Comparison of ENCODE assay signal across 8 cellular contexts in the genomic region with DNA sequence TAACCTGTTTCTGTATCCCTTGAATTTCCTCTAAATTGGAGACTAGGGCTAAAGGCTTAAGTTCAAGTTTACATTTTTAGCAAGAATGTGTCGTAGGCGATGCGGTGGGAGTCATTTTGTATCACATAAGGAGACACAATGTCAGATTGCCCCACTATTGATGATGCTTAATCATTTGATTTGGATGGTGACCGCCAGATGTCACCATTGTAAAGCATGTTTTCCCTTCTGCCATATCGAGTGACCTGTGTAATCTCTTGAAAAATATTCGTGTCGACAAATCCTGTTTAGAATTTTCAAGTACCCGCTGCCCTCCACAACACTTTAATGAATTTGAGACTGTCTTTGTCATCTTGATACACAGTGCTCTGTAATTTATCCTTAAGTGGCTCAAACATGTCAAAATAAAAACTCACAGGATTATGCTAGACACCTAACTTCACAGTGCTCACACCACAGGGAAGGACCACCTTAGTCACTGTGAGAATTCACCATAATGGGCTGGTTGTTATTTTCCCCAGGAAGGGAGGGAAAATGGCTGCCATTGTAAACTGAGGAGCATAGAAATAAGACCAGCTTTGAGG. TPM values are rescaled to one million over a fixed set of nuclear protein-coding genes. Genes with fewer than 3 reads are reported as not detected.
DNase-seq lines count a peak whose midpoint lies in the region; ATAC-seq and TF ChIP-seq lines count a peak whose summit lies in the region.

No MANE protein-coding gene starts in this region.

- intact Hi-C loops in mammary epithelial cell (cut with micrococcal nuclease) = loop anchor here (1.0 to 10.0 kb wide), 4 partner anchors 46 to 734 kb away; a partner anchor contains a TSS
- intact Hi-C loops in naive thymus-derived CD4-positive, alpha-beta T cell (cut with micrococcal nuclease) = no loop called here

- WGBS in mammary epithelial cell (ENCODE audit: low coverage, missing lambda C conversion rate) = 39% methylated on average over 8 of the region's 8 CpGs

- TF ChIP-seq CTCF in C4-2B (conservative IDR thresholded peaks at IDR 0.05) (peak; percentile 81), GM23338 (conservative IDR thresholded peaks at IDR 0.05; ENCODE audit: low read depth in 2 of 2) (peak; percentile 71 to 83), mammary epithelial cell (conservative IDR thresholded peaks at IDR 0.05 in 1 of 2, IDR thresholded peaks at IDR 0.05 in 1 of 2; ENCODE audit: extremely low read depth in 1 of 2, insufficient read depth in 1 of 2, low read depth in 1 of 2, low read length in 2 of 2) (peak; percentile 42 to 59)

- no TSS peak for BruUV-seq in mammary epithelial cell (replicated peaks; lab: Mats Ljungman, UMichigan)

- no peaks in the 10 kb centered on the region for H3K9me3 Mint-ChIP-seq in GM23338
- H3K9me3 Mint-ChIP-seq in naive thymus-derived CD4-positive, alpha-beta T cell = no peaks in the 10 kb centered on the region

- H3K27me3 Mint-ChIP-seq in GM23338 (ENCODE audit: insufficient read depth, low read depth, poor library complexity) = peaks cover 6% of the 10 kb centered on the region
- H3K27me3 Mint-ChIP-seq in naive thymus-derived CD4-positive, alpha-beta T cell = peaks cover 26 to 46% (median 43%) of the 10 kb centered on the region in 5 donors

- no peaks in the 10 kb centered on the region for H3K36me3 Mint-ChIP-seq in GM23338 (ENCODE audit: low read depth)
- no peaks in the 10 kb centered on the region for H3K36me3 Mint-ChIP-seq in naive thymus-derived CD4-positive, alpha-beta T cell

- ATAC-seq in GM23338 (peak; percentile 84), HG03442 (IDR thresholded peaks at IDR 0.05; ENCODE audit: unreplicated experiment) (no peak)
- ATAC-seq in naive thymus-derived CD4-positive, alpha-beta T cell = no peak

- H3K4me1 ChIP-seq in GM23338 (ENCODE audit: insufficient read depth) (no peaks in the 10 kb centered on the region), mammary epithelial cell (ENCODE audit: insufficient read depth, low read length) (no peaks in the 10 kb centered on the region), neuron (ENCODE audit: insufficient read depth, low read length) (peaks cover 3% of the 10 kb centered on the region)
- no peaks in the 10 kb centered on the region for H3K4me1 ChIP-seq in naive thymus-derived CD4-positive, alpha-beta T cell (ENCODE audit: control insufficient read depth in 2 of 2, insufficient read depth in 2 of 2, low read length in 2 of 2)

- in situ Hi-C loops in mammary epithelial cell (cut with MboI; ENCODE audit: low sequenced_read_pairs in 2 of 2) = no loop called here

- H3K4me3 Mint-ChIP-seq in GM23338 = no peak overlapping the region
- H3K4me3 Mint-ChIP-seq in naive thymus-derived CD4-positive, alpha-beta T cell = no peak overlapping the region

- peak overlapping the region; percentile 14; the same call in 1 of the 2 replicates for H3K27ac Mint-ChIP-seq in GM23338
- no peak overlapping the region for H3K27ac Mint-ChIP-seq in naive thymus-derived CD4-positive, alpha-beta T cell

- H3K4me2 ChIP-seq in GM23338 (no peak overlapping the region), mammary epithelial cell (ENCODE audit: insufficient read depth, low read depth, low read length) (no peak overlapping the region)

- dilution Hi-C loops in mammary epithelial cell (cut with HindIII; ENCODE audit: low sequenced_read_pairs) = no loop called here

- no peak overlapping the region for H3K9ac ChIP-seq in mammary epithelial cell (ENCODE audit: insufficient read depth, low read length)

- no peak overlapping the region for H3K27ac ChIP-seq in C4-2B
- no peak overlapping the region for H3K27ac ChIP-seq in GM23338 (ENCODE audit: low read depth)
- no peak overlapping the region for H3K27ac ChIP-seq in mammary epithelial cell (ENCODE audit: insufficient read depth, low read depth, low read length)
- H3K27ac ChIP-seq in naive thymus-derived CD4-positive, alpha-beta T cell (ENCODE audit: low read depth, low read length) = no peak overlapping the region

- H3K9me3 ChIP-seq in mammary epithelial cell (replicated peaks; ENCODE audit: insufficient read depth, low read length) = no peaks in the 10 kb centered on the region
- H3K9me3 ChIP-seq in neuron (ENCODE audit: low read length) = peaks cover 2% of the 10 kb centered on the region
- H3K9me3 ChIP-seq in naive thymus-derived CD4-positive, alpha-beta T cell (ENCODE audit: control insufficient read depth in 2 of 3, low read length in 3 of 3) = no peaks in the 10 kb centered on the region

- H3K27me3 ChIP-seq in GM23338 (ENCODE audit: insufficient read depth) = peaks cover 26% of the 10 kb centered on the region; the same call in 1 of the 2 replicates
- no peaks in the 10 kb centered on the region for H3K27me3 ChIP-seq in mammary epithelial cell (ENCODE audit: insufficient read depth, low read length)
- H3K27me3 ChIP-seq in neuron (ENCODE audit: insufficient read depth, low read length) = no peaks in the 10 kb centered on the region
- H3K27me3 ChIP-seq in naive thymus-derived CD4-positive, alpha-beta T cell (ENCODE audit: control insufficient read depth in 2 of 2, insufficient read depth in 2 of 2, low read length in 2 of 2) = no peaks in the 10 kb centered on the region

- H4K20me1 ChIP-seq in GM23338 (replicated peaks; ENCODE audit: insufficient read depth) = no peaks in the 10 kb centered on the region
- H4K20me1 ChIP-seq in mammary epithelial cell (ENCODE audit: insufficient read depth, low read length) = no peaks in the 10 kb centered on the region

- no peaks in the 10 kb centered on the region for H3F3A ChIP-seq in GM23338 (replicated peaks; ENCODE audit: low read depth)

- POLR2A ChIA-PET in naive thymus-derived CD4-positive, alpha-beta T cell (lab: Charles Lee) = no interaction called here

- H3K79me2 ChIP-seq in GM23338 (replicated peaks; ENCODE audit: insufficient read depth) (no peaks in the 10 kb centered on the region), mammary epithelial cell (ENCODE audit: insufficient read depth, low read length) (no peaks in the 10 kb centered on the region)

- CTCF ChIA-PET in mammary epithelial cell (lab: Charles Lee; ENCODE audit: low non-redundant PET) = no interaction called here
- CTCF ChIA-PET in naive thymus-derived CD4-positive, alpha-beta T cell (lab: Charles Lee) = interaction anchor here (0.6 kb wide), 1 partner anchor 318 kb away, joined by 3 read pairs; no protein-coding TSS in a partner anchor

- peak overlapping the region; percentile 33; the same call in 1 of the 2 replicates for H2AFZ ChIP-seq in GM23338
- H2AFZ ChIP-seq in mammary epithelial cell (ENCODE audit: low read depth, low read length) = no peak overlapping the region
- peak overlapping the region; percentile 52 for H2AFZ ChIP-seq in neuron (ENCODE audit: low read depth, low read length)

- peaks cover 2% of the 10 kb centered on the region; the same call in 1 of the 3 replicates for H3K4me1 Mint-ChIP-seq in GM23338
- H3K4me1 Mint-ChIP-seq in naive thymus-derived CD4-positive, alpha-beta T cell = peaks cover 0 to 6% (median 0%) of the 10 kb centered on the region in 7 donors

- no peak overlapping the region for H3K4me3 ChIP-seq in GM23338
- no peak overlapping the region for H3K4me3 ChIP-seq in mammary epithelial cell (replicated peaks in 1 of 3; ENCODE audit: insufficient read depth in 1 of 3, low read depth in 2 of 3, low read length in 3 of 3)
- H3K4me3 ChIP-seq in neuron (ENCODE audit: low read length) = no peak overlapping the region
- H3K4me3 ChIP-seq in naive thymus-derived CD4-positive, alpha-beta T cell (ENCODE audit: low read length) = no peak overlapping the region

- H3K9me2 ChIP-seq in GM23338 (ENCODE audit: insufficient read depth) = no peaks in the 10 kb centered on the region

- DNase-seq in GM23338 (ENCODE audit: low spot score) = peak; percentile 69
- DNase-seq in NCI-H526 treated with DMSO at 0.1 percent for 48 hours (lab: John Stamatoyannopoulos, UW) = peak; percentile 1
- peak; percentile 20 for DNase-seq in mammary epithelial cell
- DNase-seq in activated CD4-positive, CD25-positive, alpha-beta regulatory T cell (lab: John Stamatoyannopoulos, UW) = no peak
- DNase-seq in naive thymus-derived CD4-positive, alpha-beta T cell = no peak

- H3K36me3 ChIP-seq in GM23338 (ENCODE audit: insufficient read depth) (no peaks in the 10 kb centered on the region), mammary epithelial cell (ENCODE audit: insufficient read depth, low read length) (no peaks in the 10 kb centered on the region), neuron (ENCODE audit: insufficient read depth, low read length) (no peaks in the 10 kb centered on the region)
- H3K36me3 ChIP-seq in naive thymus-derived CD4-positive, alpha-beta T cell (ENCODE audit: control insufficient read depth in 2 of 3, insufficient read depth in 3 of 3, low read length in 3 of 3) = no peaks in the 10 kb centered on the region

TF ChIP-seq in GM23338, 12 proteins besides CTCF, POLR2A, EP300 and RAD21 (continues in another document):
- no peak for TF ChIP-seq EZH2 (IDR thresholded peaks at IDR 0.05; ENCODE audit: low read depth, unreplicated experiment)
- no peak for TF ChIP-seq JUNB (IDR thresholded peaks at IDR 0.05; ENCODE audit: unreplicated experiment)
- no peak for TF ChIP-seq CREB1 (CRISPR knock-in tag; IDR thresholded peaks at IDR 0.05; ENCODE audit: low read depth)
- no peak for TF ChIP-seq STAT1 (IDR thresholded peaks at IDR 0.05; ENCODE audit: unreplicated experiment)
- no peak for TF ChIP-seq NANOG (IDR thresholded peaks at IDR 0.05; ENCODE audit: borderline replicate concordance)

RNA-seq across cellular contexts. Expression of a gene that starts 34.5 kb away (rescaled TPM):
- total RNA-seq in GM23338 (2014; rRNA removed; shearing (Covaris generic)) = not detected in 2 replicates
- polyA plus RNA-seq in GM23338 (2016; fragmentation: Nextera tagmentation; extraction: Ambion mirVana) (0.11 TPM in 1 of 2 replicates, not detected in the other), mammary epithelial cell (not detected)
- not detected for total RNA-seq in mammary epithelial cell
- polyA minus RNA-seq in mammary epithelial cell = not detected
- total RNA-seq in naive thymus-derived CD4-positive, alpha-beta T cell = 1 to 10 TPM in 1 of 5 experiments, under 1 TPM in 1, not detected in 3; 0.27 to 4.1 TPM
- polyA plus RNA-seq in naive thymus-derived CD4-positive, alpha-beta T cell = under 1 TPM in 1 of 2 donors, not detected in 1; 0.12 TPM

Comparison
In these comparisons a context has a peak if more than half of its experiments do, and no peak if none do; other contexts are left out.
1. DNase-seq: peak in GM23338 (single experiment), NCI-H526 treated with DMSO at 0.1 percent for 48 hours (single experiment) and mammary epithelial cell (single experiment); none in activated CD4-positive, CD25-positive, alpha-beta regulatory T cell (0 of 4) and naive thymus-derived CD4-positive, alpha-beta T cell (0 of 9).
2. Peak in every context shown above with its lines, with median percentiles within 50 percentile points of each other: CTCF ChIP-seq.